In the genomic region with DNA sequence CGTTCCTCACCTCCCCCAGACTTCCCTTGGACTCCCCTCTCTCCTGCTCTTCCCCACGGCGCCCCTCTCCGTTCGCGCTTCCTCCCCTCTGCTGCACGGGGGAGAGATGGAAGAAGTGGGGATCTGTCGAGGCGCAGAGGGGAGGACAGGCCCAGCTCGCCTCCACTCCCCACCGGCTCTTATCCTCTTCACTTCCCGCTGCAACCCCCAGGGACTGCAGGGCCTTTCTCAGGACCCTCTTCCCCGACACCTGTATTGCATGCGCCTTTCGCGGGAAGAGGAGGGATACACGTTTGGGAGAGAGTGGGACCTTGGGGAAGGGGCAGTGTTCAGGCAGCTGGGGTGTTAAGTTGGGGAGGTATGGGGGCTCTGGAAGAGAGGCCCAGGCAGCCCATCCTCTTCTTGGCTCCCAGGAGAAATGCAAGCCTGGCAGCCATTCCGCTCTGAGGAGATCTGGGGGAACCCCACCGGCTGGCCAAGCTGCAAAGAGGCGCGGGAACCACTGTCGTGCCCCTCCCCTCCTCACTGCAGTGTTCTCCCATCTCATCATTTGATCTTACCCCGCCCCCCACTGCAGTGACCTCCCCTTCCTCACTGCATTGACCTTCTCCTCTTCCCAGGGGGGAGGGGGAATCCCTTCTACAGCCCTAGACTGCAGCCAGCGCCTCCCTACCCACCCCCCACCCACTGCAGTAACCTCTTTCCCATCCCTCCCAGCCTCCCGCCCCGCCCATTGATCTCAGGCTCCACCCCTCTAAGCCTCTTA, we compare ENCODE assay signal across 6 cellular contexts.
A peak's percentile ranks its signal among the peaks of the same experiment; 100 is the strongest.
DNase-seq lines count a peak whose midpoint lies in the region; ATAC-seq and FAIRE-seq lines count a peak whose summit lies in the region.

No MANE protein-coding gene starts in this region.

- peak; percentile 83 for FAIRE-seq in GM19239 (lab: Jason Lieb, UNC)

- no peaks in the 10 kb centered on the region for H3K9me3 ChIP-seq in SK-N-MC (ENCODE audit: low read depth, low read length)
- no peaks in the 10 kb centered on the region for H3K9me3 ChIP-seq in iPS-20b (ENCODE audit: insufficient read depth, low read depth, low read length)

- peaks cover 9% of the 10 kb centered on the region; the same call in 1 of the 2 replicates for H3K36me3 ChIP-seq in SK-N-MC (ENCODE audit: insufficient read depth, low read length)
- peaks cover 38% of the 10 kb centered on the region for H3K36me3 ChIP-seq in iPS-20b (ENCODE audit: insufficient read depth, low read depth, low read length)

- H3K9ac ChIP-seq in SK-N-MC (ENCODE audit: insufficient read length) (peak overlapping the region; percentile 64), iPS-20b (ENCODE audit: low read depth, low read length) (peak overlapping the region; percentile 75)

- ATAC-seq in HG02852 (IDR thresholded peaks at IDR 0.05; ENCODE audit: unreplicated experiment): no peak
- ATAC-seq in GM19455 (IDR thresholded peaks at IDR 0.05; ENCODE audit: unreplicated experiment): no peak

- H3K27me3 ChIP-seq in iPS-20b (ENCODE audit: insufficient read depth, low read length): peaks cover 5% of the 10 kb centered on the region

- DNase-seq in GM19239 (ENCODE audit: insufficient read length, low spot score) (no peak), SK-N-MC (ENCODE audit: low read depth, low spot score) (no peak), NOMO-1 treated with dmso at 0.1 percent for 144 hours (lab: John Stamatoyannopoulos, UW; ENCODE audit: unreplicated experiment) (no peak)

- H3K27ac ChIP-seq in SK-N-MC: no peak overlapping the region
- H3K27ac ChIP-seq in iPS-20b (ENCODE audit: low read length): no peak overlapping the region

- H3K4me3 ChIP-seq in SK-N-MC (peak overlapping the region; percentile 89), iPS-20b (ENCODE audit: low read length) (peak overlapping the region; percentile 81)

- H3K4me1 ChIP-seq in iPS-20b (ENCODE audit: insufficient read depth, low read length): peaks cover 4% of the 10 kb centered on the region; the same call in 1 of the 2 replicates
